2 cellular contexts compared by ENCODE assay signal in the genomic region with DNA sequence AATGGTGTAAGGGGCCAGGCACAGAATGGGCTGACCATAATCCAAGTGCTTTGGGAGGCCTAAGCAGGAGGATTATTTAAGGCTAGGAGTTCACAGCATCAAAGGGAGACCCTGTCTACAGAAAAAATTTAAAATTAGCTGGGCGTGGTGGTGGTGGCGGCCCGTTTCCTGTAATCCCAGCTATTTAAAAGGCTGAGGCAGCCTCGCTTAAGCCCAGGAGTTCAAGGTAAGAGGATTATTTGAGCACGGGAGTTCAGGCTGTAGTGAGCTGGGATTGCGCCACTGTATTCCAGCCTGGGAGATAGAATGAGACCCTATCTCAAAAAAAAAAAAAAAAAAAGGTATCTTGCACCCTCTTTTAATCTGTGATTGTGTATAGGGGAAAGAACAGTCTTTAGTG.
TF ChIP-seq lines count a peak whose summit lies in the region.

No MANE protein-coding gene starts in this region.

TF ChIP-seq in SK-N-SH, 30 proteins besides CTCF, POLR2A, EP300 and RAD21 (continued from another document):
- TF ChIP-seq, protein P1, sequence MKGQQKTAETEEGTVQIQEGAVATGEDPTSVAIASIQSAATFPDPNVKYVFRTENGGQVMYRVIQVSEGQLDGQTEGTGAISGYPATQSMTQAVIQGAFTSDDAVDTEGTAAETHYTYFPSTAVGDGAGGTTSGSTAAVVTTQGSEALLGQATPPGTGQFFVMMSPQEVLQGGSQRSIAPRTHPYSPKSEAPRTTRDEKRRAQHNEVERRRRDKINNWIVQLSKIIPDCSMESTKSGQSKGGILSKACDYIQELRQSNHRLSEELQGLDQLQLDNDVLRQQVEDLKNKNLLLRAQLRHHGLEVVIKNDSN (IDR thresholded peaks at IDR 0.05; ENCODE audit: borderline replicate concordance, low read depth), result no peak
- no peak for TF ChIP-seq JUND (IDR thresholded peaks at IDR 0.05)
- TF ChIP-seq FOXM1 (IDR thresholded peaks at IDR 0.05; ENCODE audit: low read depth), result no peak
- TF ChIP-seq RCOR1 (IDR thresholded peaks at IDR 0.05; ENCODE audit: low read length), result no peak
- no peak for TF ChIP-seq ELF1 (IDR thresholded peaks at IDR 0.05)
- TF ChIP-seq YY1 (IDR thresholded peaks at IDR 0.05; ENCODE audit: low read depth), result no peak
- no peak for TF ChIP-seq SMC3 (IDR thresholded peaks at IDR 0.05; ENCODE audit: low read depth, low read length)
- no peak for TF ChIP-seq TAF1 (IDR thresholded peaks at IDR 0.05; ENCODE audit: borderline replicate concordance, low read depth, low read length)
- no peak for TF ChIP-seq GABPA (IDR thresholded peaks at IDR 0.05; ENCODE audit: low read depth)
- TF ChIP-seq, protein P2, sequence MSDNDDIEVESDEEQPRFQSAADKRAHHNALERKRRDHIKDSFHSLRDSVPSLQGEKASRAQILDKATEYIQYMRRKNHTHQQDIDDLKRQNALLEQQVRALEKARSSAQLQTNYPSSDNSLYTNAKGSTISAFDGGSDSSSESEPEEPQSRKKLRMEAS (IDR thresholded peaks at IDR 0.05; ENCODE audit: low read depth), result no peak
- TF ChIP-seq, protein P3, sequence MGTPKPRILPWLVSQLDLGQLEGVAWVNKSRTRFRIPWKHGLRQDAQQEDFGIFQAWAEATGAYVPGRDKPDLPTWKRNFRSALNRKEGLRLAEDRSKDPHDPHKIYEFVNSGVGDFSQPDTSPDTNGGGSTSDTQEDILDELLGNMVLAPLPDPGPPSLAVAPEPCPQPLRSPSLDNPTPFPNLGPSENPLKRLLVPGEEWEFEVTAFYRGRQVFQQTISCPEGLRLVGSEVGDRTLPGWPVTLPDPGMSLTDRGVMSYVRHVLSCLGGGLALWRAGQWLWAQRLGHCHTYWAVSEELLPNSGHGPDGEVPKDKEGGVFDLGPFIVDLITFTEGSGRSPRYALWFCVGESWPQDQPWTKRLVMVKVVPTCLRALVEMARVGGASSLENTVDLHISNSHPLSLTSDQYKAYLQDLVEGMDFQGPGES (IDR thresholded peaks at IDR 0.05; ENCODE audit: low read depth, low read length), result no peak
- TF ChIP-seq, protein P4, sequence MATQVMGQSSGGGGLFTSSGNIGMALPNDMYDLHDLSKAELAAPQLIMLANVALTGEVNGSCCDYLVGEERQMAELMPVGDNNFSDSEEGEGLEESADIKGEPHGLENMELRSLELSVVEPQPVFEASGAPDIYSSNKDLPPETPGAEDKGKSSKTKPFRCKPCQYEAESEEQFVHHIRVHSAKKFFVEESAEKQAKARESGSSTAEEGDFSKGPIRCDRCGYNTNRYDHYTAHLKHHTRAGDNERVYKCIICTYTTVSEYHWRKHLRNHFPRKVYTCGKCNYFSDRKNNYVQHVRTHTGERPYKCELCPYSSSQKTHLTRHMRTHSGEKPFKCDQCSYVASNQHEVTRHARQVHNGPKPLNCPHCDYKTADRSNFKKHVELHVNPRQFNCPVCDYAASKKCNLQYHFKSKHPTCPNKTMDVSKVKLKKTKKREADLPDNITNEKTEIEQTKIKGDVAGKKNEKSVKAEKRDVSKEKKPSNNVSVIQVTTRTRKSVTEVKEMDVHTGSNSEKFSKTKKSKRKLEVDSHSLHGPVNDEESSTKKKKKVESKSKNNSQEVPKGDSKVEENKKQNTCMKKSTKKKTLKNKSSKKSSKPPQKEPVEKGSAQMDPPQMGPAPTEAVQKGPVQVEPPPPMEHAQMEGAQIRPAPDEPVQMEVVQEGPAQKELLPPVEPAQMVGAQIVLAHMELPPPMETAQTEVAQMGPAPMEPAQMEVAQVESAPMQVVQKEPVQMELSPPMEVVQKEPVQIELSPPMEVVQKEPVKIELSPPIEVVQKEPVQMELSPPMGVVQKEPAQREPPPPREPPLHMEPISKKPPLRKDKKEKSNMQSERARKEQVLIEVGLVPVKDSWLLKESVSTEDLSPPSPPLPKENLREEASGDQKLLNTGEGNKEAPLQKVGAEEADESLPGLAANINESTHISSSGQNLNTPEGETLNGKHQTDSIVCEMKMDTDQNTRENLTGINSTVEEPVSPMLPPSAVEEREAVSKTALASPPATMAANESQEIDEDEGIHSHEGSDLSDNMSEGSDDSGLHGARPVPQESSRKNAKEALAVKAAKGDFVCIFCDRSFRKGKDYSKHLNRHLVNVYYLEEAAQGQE (IDR thresholded peaks at IDR 0.05; ENCODE audit: low read depth, low read length), result no peak
- TF ChIP-seq TEAD4 (IDR thresholded peaks at IDR 0.05; ENCODE audit: borderline replicate concordance, insufficient read depth), result no peak
TF ChIP-seq in SK-N-SH: peak in this region for 0.

TF ChIP-seq in SK-N-SH treated with all-trans-retinoic acid at 6 μM for 48 hours, 23 proteins besides CTCF, POLR2A, EP300 and RAD21 (continued from another document):
- TF ChIP-seq, protein P5, sequence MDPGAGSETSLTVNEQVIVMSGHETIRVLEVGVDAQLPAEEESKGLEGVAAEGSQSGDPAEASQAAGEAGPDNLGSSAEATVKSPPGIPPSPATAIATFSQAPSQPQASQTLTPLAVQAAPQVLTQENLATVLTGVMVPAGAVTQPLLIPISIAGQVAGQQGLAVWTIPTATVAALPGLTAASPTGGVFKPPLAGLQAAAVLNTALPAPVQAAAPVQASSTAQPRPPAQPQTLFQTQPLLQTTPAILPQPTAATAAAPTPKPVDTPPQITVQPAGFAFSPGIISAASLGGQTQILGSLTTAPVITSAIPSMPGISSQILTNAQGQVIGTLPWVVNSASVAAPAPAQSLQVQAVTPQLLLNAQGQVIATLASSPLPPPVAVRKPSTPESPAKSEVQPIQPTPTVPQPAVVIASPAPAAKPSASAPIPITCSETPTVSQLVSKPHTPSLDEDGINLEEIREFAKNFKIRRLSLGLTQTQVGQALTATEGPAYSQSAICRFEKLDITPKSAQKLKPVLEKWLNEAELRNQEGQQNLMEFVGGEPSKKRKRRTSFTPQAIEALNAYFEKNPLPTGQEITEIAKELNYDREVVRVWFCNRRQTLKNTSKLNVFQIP (CRISPR knock-in tag; IDR thresholded peaks at IDR 0.05; ENCODE audit: borderline replicate concordance, low read depth), result no peak
- TF ChIP-seq GLIS3 (CRISPR knock-in tag; IDR thresholded peaks at IDR 0.05), result no peak
- TF ChIP-seq, protein P6, sequence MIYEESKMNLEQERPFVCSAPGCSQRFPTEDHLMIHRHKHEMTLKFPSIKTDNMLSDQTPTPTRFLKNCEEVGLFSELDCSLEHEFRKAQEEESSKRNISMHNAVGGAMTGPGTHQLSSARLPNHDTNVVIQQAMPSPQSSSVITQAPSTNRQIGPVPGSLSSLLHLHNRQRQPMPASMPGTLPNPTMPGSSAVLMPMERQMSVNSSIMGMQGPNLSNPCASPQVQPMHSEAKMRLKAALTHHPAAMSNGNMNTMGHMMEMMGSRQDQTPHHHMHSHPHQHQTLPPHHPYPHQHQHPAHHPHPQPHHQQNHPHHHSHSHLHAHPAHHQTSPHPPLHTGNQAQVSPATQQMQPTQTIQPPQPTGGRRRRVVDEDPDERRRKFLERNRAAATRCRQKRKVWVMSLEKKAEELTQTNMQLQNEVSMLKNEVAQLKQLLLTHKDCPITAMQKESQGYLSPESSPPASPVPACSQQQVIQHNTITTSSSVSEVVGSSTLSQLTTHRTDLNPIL (CRISPR knock-in tag; IDR thresholded peaks at IDR 0.05; ENCODE audit: low read depth), result no peak
- no peak for TF ChIP-seq PPARA (CRISPR knock-in tag; IDR thresholded peaks at IDR 0.05; ENCODE audit: borderline replicate concordance)
- TF ChIP-seq, protein P7, sequence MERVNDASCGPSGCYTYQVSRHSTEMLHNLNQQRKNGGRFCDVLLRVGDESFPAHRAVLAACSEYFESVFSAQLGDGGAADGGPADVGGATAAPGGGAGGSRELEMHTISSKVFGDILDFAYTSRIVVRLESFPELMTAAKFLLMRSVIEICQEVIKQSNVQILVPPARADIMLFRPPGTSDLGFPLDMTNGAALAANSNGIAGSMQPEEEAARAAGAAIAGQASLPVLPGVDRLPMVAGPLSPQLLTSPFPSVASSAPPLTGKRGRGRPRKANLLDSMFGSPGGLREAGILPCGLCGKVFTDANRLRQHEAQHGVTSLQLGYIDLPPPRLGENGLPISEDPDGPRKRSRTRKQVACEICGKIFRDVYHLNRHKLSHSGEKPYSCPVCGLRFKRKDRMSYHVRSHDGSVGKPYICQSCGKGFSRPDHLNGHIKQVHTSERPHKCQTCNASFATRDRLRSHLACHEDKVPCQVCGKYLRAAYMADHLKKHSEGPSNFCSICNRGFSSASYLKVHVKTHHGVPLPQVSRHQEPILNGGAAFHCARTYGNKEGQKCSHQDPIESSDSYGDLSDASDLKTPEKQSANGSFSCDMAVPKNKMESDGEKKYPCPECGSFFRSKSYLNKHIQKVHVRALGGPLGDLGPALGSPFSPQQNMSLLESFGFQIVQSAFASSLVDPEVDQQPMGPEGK (CRISPR knock-in tag; IDR thresholded peaks at IDR 0.05; ENCODE audit: borderline replicate concordance), result no peak
- no peak for TF ChIP-seq TOX (CRISPR knock-in tag; IDR thresholded peaks at IDR 0.05; ENCODE audit: borderline replicate concordance)
- TF ChIP-seq ZNF8 (CRISPR knock-in tag; IDR thresholded peaks at IDR 0.05), result no peak
- no peak for TF ChIP-seq RARB (CRISPR knock-in tag; IDR thresholded peaks at IDR 0.05)
- no peak for TF ChIP-seq ZFP3 (CRISPR knock-in tag; IDR thresholded peaks at IDR 0.05)
- TF ChIP-seq, protein P8, sequence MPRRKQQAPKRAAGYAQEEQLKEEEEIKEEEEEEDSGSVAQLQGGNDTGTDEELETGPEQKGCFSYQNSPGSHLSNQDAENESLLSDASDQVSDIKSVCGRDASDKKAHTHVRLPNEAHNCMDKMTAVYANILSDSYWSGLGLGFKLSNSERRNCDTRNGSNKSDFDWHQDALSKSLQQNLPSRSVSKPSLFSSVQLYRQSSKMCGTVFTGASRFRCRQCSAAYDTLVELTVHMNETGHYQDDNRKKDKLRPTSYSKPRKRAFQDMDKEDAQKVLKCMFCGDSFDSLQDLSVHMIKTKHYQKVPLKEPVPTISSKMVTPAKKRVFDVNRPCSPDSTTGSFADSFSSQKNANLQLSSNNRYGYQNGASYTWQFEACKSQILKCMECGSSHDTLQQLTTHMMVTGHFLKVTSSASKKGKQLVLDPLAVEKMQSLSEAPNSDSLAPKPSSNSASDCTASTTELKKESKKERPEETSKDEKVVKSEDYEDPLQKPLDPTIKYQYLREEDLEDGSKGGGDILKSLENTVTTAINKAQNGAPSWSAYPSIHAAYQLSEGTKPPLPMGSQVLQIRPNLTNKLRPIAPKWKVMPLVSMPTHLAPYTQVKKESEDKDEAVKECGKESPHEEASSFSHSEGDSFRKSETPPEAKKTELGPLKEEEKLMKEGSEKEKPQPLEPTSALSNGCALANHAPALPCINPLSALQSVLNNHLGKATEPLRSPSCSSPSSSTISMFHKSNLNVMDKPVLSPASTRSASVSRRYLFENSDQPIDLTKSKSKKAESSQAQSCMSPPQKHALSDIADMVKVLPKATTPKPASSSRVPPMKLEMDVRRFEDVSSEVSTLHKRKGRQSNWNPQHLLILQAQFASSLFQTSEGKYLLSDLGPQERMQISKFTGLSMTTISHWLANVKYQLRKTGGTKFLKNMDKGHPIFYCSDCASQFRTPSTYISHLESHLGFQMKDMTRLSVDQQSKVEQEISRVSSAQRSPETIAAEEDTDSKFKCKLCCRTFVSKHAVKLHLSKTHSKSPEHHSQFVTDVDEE (CRISPR knock-in tag; IDR thresholded peaks at IDR 0.05), result no peak
- TF ChIP-seq ZC3H10 (CRISPR knock-in tag; IDR thresholded peaks at IDR 0.05), result no peak
- TF ChIP-seq ARNTL (CRISPR knock-in tag; IDR thresholded peaks at IDR 0.05; ENCODE audit: borderline replicate concordance, low read depth), result no peak
- TF ChIP-seq ISL1 (CRISPR knock-in tag; IDR thresholded peaks at IDR 0.05), result no peak
- no peak for TF ChIP-seq SNAI2 (CRISPR knock-in tag; IDR thresholded peaks at IDR 0.05)
